13 cellular contexts compared by ENCODE assay signal in genomic region chr4:125985856-125986255, GRCh38.
A peak's percentile ranks its signal among the peaks of the same experiment; 100 is the strongest.
DNase-seq lines count a peak whose midpoint lies in the region; ATAC-seq, FAIRE-seq and TF ChIP-seq lines count a peak whose summit lies in the region.
"Had no signal": no experiment of that assay in that cellular context is flagged by ENCODE, and none has a peak within 500 bp of the region (broad histone marks: within the 10 kb centered on the region; RNA-seq: fewer than 3 reads in every experiment).

No MANE protein-coding gene starts in this region.

- 2% methylated on average over 3 of the region's 3 CpGs for WGBS in K562 (ENCODE audit: insufficient coverage, low coverage, missing lambda C conversion rate)
- WGBS in smooth muscle cell (ENCODE audit: low lambda C conversion rate), result 69% methylated on average over 3 of the region's 3 CpGs

- H3K9me1 ChIP-seq in K562 (ENCODE audit: control insufficient read depth, insufficient read depth, low read length), result no peaks in the 10 kb centered on the region

- H3F3A ChIP-seq in smooth muscle cell (ENCODE audit: low read depth), result no peaks in the 10 kb centered on the region

- H2AFZ ChIP-seq in K562 (ENCODE audit: low read depth, low read length) (peak overlapping the region; percentile 81), smooth muscle cell (ENCODE audit: low read depth) (peak overlapping the region; percentile 90)

- FAIRE-seq in K562 (lab: Jason Lieb, UNC), result peak; percentile 59
- FAIRE-seq: A549 had no signal

- no peak for TF ChIP-seq RAD21 in K562 (CRISPR knock-in tag; conservative IDR thresholded peaks at IDR 0.05 in 1 of 2, IDR thresholded peaks at IDR 0.05 in 1 of 2)

- DNase-seq in NCI-H748 (lab: John Stamatoyannopoulos, UW; ENCODE audit: unreplicated experiment), result peak; percentile 3
- no peak for DNase-seq in NCI-H748 treated with DMSO at 0.1 percent for 48 hours (lab: John Stamatoyannopoulos, UW)
- DNase-seq in NAMALWA (ENCODE audit: low spot score), result peak; percentile 94
- DNase-seq in K562 (ENCODE audit: extremely low read depth in 1 of 4, low spot score in 3 of 4), result peak in 2 of 4 experiments; percentile 33 to 75
- no peak for DNase-seq in smooth muscle cell (lab: John Stamatoyannopoulos, UW; ENCODE audit: unreplicated experiment)
- DNase-seq in SW480 (ENCODE audit: low spot score), result no peak
- DNase-seq in 8988T, result no peak
- DNase-seq: colonic mucosa; KBM-7; NCI-H524; stimulated activated CD4-positive, alpha-beta T cell treated with anti-CD3 and anti-CD28 coated beads, Interleukin-2, amount 100 ng/mL, for 48 hours had no signal

- intact Hi-C loops in K562 (cut with micrococcal nuclease), result no loop called here

- H3K27me3 ChIP-seq in K562 (ENCODE audit: control insufficient read depth in 2 of 2, insufficient read depth in 2 of 2, low read length in 2 of 2), result no peaks in the 10 kb centered on the region
- H3K27me3 ChIP-seq in smooth muscle cell (ENCODE audit: low read depth), result no peaks in the 10 kb centered on the region
- H3K27me3 ChIP-seq: colonic mucosa had no signal

- no peak overlapping the region for H3K9ac ChIP-seq in K562 (ENCODE audit: insufficient read depth in 1 of 2, low read depth in 2 of 2, low read length in 2 of 2)
- H3K9ac ChIP-seq in smooth muscle cell (ENCODE audit: low read depth), result no peak overlapping the region

- no peaks in the 10 kb centered on the region; the same call in 1 of the 2 replicates for H3K9me3 ChIP-seq in K562 (replicated peaks; ENCODE audit: control insufficient read depth, insufficient read depth, low read depth, low read length)
- H3K9me3 ChIP-seq in smooth muscle cell (replicated peaks; ENCODE audit: low read depth), result no peaks in the 10 kb centered on the region
- H3K9me3 ChIP-seq: A549, colonic mucosa had no signal

- ATAC-seq in K562, result peak; percentile 96
- no peak for ATAC-seq in GM19328 (IDR thresholded peaks at IDR 0.05; ENCODE audit: unreplicated experiment)
- ATAC-seq: A549 had no signal

- H4K20me1 ChIP-seq in K562 (replicated peaks; ENCODE audit: control insufficient read depth, insufficient read depth, low read length), result no peaks in the 10 kb centered on the region
- no peaks in the 10 kb centered on the region for H4K20me1 ChIP-seq in smooth muscle cell (ENCODE audit: low read depth)

- in situ Hi-C loops in K562 (cut with MboI), result no loop called here

- no peak for TF ChIP-seq POLR2A in K562 (conservative IDR thresholded peaks at IDR 0.05)

- H3K27ac ChIP-seq in K562 (ENCODE audit: extremely low read depth, low read depth, low read length), result peak overlapping the region; percentile 58; the same call in 1 of the 3 replicates
- H3K27ac ChIP-seq in smooth muscle cell (ENCODE audit: low read depth), result no peak overlapping the region
- H3K27ac ChIP-seq: A549, colonic mucosa had no signal

- POLR2A ChIA-PET in K562 (lab: Yijun Ruan, JAX), result no interaction called here

- no TSS peak for BruUV-seq in K562 (replicated peaks; lab: Mats Ljungman, UMichigan)

- H3K36me3 ChIP-seq in K562 (ENCODE audit: control insufficient read depth, insufficient read depth, low read length) (no peaks in the 10 kb centered on the region), smooth muscle cell (ENCODE audit: low read depth) (no peaks in the 10 kb centered on the region)
- H3K36me3 ChIP-seq: colonic mucosa had no signal

- TF ChIP-seq CTCF in K562 (IDR thresholded peaks at IDR 0.05 in 2 of 3, conservative IDR thresholded peaks at IDR 0.05 in 1 of 3; ENCODE audit: insufficient read depth in 2 of 3, low read depth in 1 of 3, low read length in 3 of 3), result no peak
- TF ChIP-seq CTCF in smooth muscle cell (IDR thresholded peaks at IDR 0.05; ENCODE audit: borderline replicate concordance, insufficient read depth, poor library complexity, severe bottlenecking), result no peak

- CTCF ChIA-PET in K562 (lab: Yijun Ruan, JAX; ENCODE audit: low intra/inter-chr PET ratio), result no interaction called here

- H3K4me1 ChIP-seq in K562 (replicated peaks in 1 of 2; ENCODE audit: control insufficient read depth in 2 of 2, insufficient read depth in 2 of 2, low read length in 2 of 2) (peaks cover 0 to 2% of the 10 kb centered on the region in 2 experiments; a peak in 2 of 5 replicates), smooth muscle cell (ENCODE audit: low read depth) (no peaks in the 10 kb centered on the region)
- H3K4me1 ChIP-seq: A549, colonic mucosa had no signal

- H3K79me2 ChIP-seq in K562 (ENCODE audit: control insufficient read depth, insufficient read depth, low read length) (no peaks in the 10 kb centered on the region), smooth muscle cell (ENCODE audit: low read depth) (no peaks in the 10 kb centered on the region)

- no peak overlapping the region for H3K4me3 ChIP-seq in K562
- no peak overlapping the region for H3K4me3 ChIP-seq in smooth muscle cell
- H3K4me3 ChIP-seq: A549, colonic mucosa had no signal

- TF ChIP-seq EP300 in K562 (IDR thresholded peaks at IDR 0.05; ENCODE audit: low read length), result no peak

- H3K4me2 ChIP-seq in K562 (ENCODE audit: insufficient read depth, low read length) (peak overlapping the region; percentile 70; the same call in 1 of the 2 replicates), smooth muscle cell (no peak overlapping the region)
- H3K4me2 ChIP-seq: A549 had no signal

TF ChIP-seq in K562, 482 proteins besides CTCF, POLR2A, EP300 and RAD21:
- TF ChIP-seq PKNOX1 (IDR thresholded peaks at IDR 0.05), result peak; percentile 67
- TF ChIP-seq SRF (CRISPR knock-in tag; IDR thresholded peaks at IDR 0.05), result no peak
- TF ChIP-seq VEZF1 (CRISPR knock-in tag; IDR thresholded peaks at IDR 0.05), result peak; percentile 46; the same call in 1 of the 2 replicates
- TF ChIP-seq ZNF766 (CRISPR knock-in tag; conservative IDR thresholded peaks at IDR 0.05), result 0 out of 2 replicates have a peak, but pooled peaks have one; percentile 43
- TF ChIP-seq ESRRA (IDR thresholded peaks at IDR 0.05; ENCODE audit: borderline replicate concordance, low read depth), result peak; percentile 33; the same call in 1 of the 2 replicates
- TF ChIP-seq YY1 (IDR thresholded peaks at IDR 0.05; ENCODE audit: borderline replicate concordance in 1 of 3, control insufficient read depth in 1 of 3, extremely low read depth in 1 of 3, insufficient read depth in 3 of 3, insufficient read length in 1 of 3, insufficient replicate concordance in 2 of 3, low read depth in 1 of 3, low read length in 2 of 3), result peak in 2 of 3 experiments; percentile 30 to 74
- peak; percentile 63 for TF ChIP-seq POLR2H (tag; IDR thresholded peaks at IDR 0.05; ENCODE audit: low read depth)
- TF ChIP-seq CGGBP1 (CRISPR knock-in tag; IDR thresholded peaks at IDR 0.05), result no peak
- no peak for TF ChIP-seq NR2C2 (CRISPR knock-in tag; IDR thresholded peaks at IDR 0.05)
- TF ChIP-seq NR2C2 (tag; IDR thresholded peaks at IDR 0.05), result peak; percentile 43
- TF ChIP-seq PBX2 (CRISPR knock-in tag; IDR thresholded peaks at IDR 0.05; ENCODE audit: low read depth), result no peak
- 0 out of 2 replicates have a peak, but pooled peaks have one; percentile 6 for TF ChIP-seq PBX2 (tag; conservative IDR thresholded peaks at IDR 0.05; ENCODE audit: low read depth)
- no peak for TF ChIP-seq CHD4 (IDR thresholded peaks at IDR 0.05; ENCODE audit: insufficient read depth, insufficient replicate concordance, low read depth, low read length, poor library complexity, severe bottlenecking)
- no peak for TF ChIP-seq POLR2AphosphoS5 (IDR thresholded peaks at IDR 0.05; ENCODE audit: control insufficient read depth, insufficient read depth, low read depth, low read length)

Comparison
In these comparisons a context has a peak if more than half of its experiments do, and no peak if none do; other contexts are left out.
1. DNase-seq: peak in NCI-H748 (single experiment) and NAMALWA (single experiment); none in NCI-H748 treated with DMSO at 0.1 percent for 48 hours (single experiment), smooth muscle cell (single experiment), SW480 (single experiment) and 8988T (single experiment).